In genomic region chr9:99803694-99804093, GRCh38 we compare ENCODE assay signal across 14 cellular contexts. TPM values are rescaled to one million over a fixed set of nuclear protein-coding genes. Genes with fewer than 3 reads are reported as not detected.
A peak's percentile ranks its signal among the peaks of the same experiment; 100 is the strongest.
DNase-seq lines count a peak whose midpoint lies in the region; ATAC-seq and TF ChIP-seq lines count a peak whose summit lies in the region.
"Had no signal": no experiment of that assay in that cellular context is flagged by ENCODE, and none has a peak within 500 bp of the region (broad histone marks: within the 10 kb centered on the region; RNA-seq: fewer than 3 reads in every experiment).

No MANE protein-coding gene starts in this region.

- no peak for TF ChIP-seq CTCF in fibroblast of mammary gland (conservative IDR thresholded peaks at IDR 0.05; ENCODE audit: control insufficient read depth, insufficient read depth, low read depth, low read length)
- TF ChIP-seq CTCF in chondrocyte (IDR thresholded peaks at IDR 0.05): no peak

- H3K27me3 Mint-ChIP-seq in stimulated activated naive CD8-positive, alpha-beta T cell treated with anti-CD3 and anti-CD28 coated beads, Interleukin-15, amount 100 ng/mL, for 72 hours: no peaks in the 10 kb centered on the region
- H3K27me3 Mint-ChIP-seq in chondrocyte (ENCODE audit: low read depth): no peaks in the 10 kb centered on the region
- H3K27me3 Mint-ChIP-seq: CD4-positive, CD25-positive, alpha-beta regulatory T cell had no signal

- peaks cover 17% of the 10 kb centered on the region for H3K4me1 Mint-ChIP-seq in stimulated activated naive CD8-positive, alpha-beta T cell treated with anti-CD3 and anti-CD28 coated beads, Interleukin-15, amount 100 ng/mL, for 72 hours
- H3K4me1 Mint-ChIP-seq in chondrocyte (ENCODE audit: low read depth): peaks cover 2% of the 10 kb centered on the region

- DNase-seq in stimulated activated naive CD8-positive, alpha-beta T cell treated with anti-CD3 and anti-CD28 coated beads, Interleukin-15, amount 100 ng/mL, for 72 hours: no peak
- DNase-seq in stimulated activated naive CD8-positive, alpha-beta T cell treated with anti-CD3 and anti-CD28 coated beads, Interleukin-15, Interleukin-2, amounts not matched to agents 100 U/mL and 50 U/mL, for 24 hours: no peak
- DNase-seq in NCI-H69 (lab: John Stamatoyannopoulos, UW): peak; percentile 21
- peak; percentile 70 for DNase-seq in fibroblast of mammary gland (ENCODE audit: low read depth)
- no peak for DNase-seq in chondrocyte (ENCODE audit: low spot score)
- DNase-seq: ACHN; CD4-positive, CD25-positive, alpha-beta regulatory T cell; DMS 273 treated with DMSO at 0.1 percent for 48 hours had no signal

- ATAC-seq in stimulated activated naive CD8-positive, alpha-beta T cell treated with anti-CD3 and anti-CD28 coated beads, Interleukin-15, amount 100 ng/mL, for 72 hours: peak; percentile 48
- no peak for ATAC-seq in stimulated activated naive CD8-positive, alpha-beta T cell treated with anti-CD3 and anti-CD28 coated beads, Interleukin-15, Interleukin-2, amounts not matched to agents 100 U/mL and 50 U/mL, for 24 hours
- ATAC-seq in GM21717 (IDR thresholded peaks at IDR 0.05; ENCODE audit: unreplicated experiment) (no peak), HG03045 (IDR thresholded peaks at IDR 0.05; ENCODE audit: unreplicated experiment) (no peak)
- ATAC-seq: GM12878, HCT116 had no signal

- no peak overlapping the region for H3K27ac Mint-ChIP-seq in stimulated activated naive CD8-positive, alpha-beta T cell treated with anti-CD3 and anti-CD28 coated beads, Interleukin-15, amount 100 ng/mL, for 72 hours
- H3K27ac Mint-ChIP-seq in chondrocyte (ENCODE audit: unreplicated experiment): no peak overlapping the region
- H3K27ac Mint-ChIP-seq: CD4-positive, CD25-positive, alpha-beta regulatory T cell had no signal

- no peak overlapping the region for H3K4me3 Mint-ChIP-seq in stimulated activated naive CD8-positive, alpha-beta T cell treated with anti-CD3 and anti-CD28 coated beads, Interleukin-15, amount 100 ng/mL, for 72 hours
- no peak overlapping the region for H3K4me3 Mint-ChIP-seq in chondrocyte (ENCODE audit: unreplicated experiment)
- H3K4me3 Mint-ChIP-seq: CD4-positive, CD25-positive, alpha-beta regulatory T cell had no signal

- H3K9me3 Mint-ChIP-seq in stimulated activated naive CD8-positive, alpha-beta T cell treated with anti-CD3 and anti-CD28 coated beads, Interleukin-15, amount 100 ng/mL, for 72 hours: no peaks in the 10 kb centered on the region
- H3K9me3 Mint-ChIP-seq in chondrocyte (ENCODE audit: low read depth): no peaks in the 10 kb centered on the region
- H3K9me3 Mint-ChIP-seq: CD4-positive, CD25-positive, alpha-beta regulatory T cell had no signal

- H3K4me3 ChIP-seq in fibroblast of mammary gland (ENCODE audit: control insufficient read depth, low read depth, low read length): no peak overlapping the region
- H3K4me3 ChIP-seq: BLaER1 treated with 17β-estradiol and CSF1 and Interleukin-3, amounts not matched to agents 10 nM and 100 nM; GM12878 had no signal

- peaks cover 6% of the 10 kb centered on the region for H3K36me3 Mint-ChIP-seq in chondrocyte (ENCODE audit: low read depth)
- H3K36me3 Mint-ChIP-seq: CD4-positive, CD25-positive, alpha-beta regulatory T cell had no signal

RNA-seq across cellular contexts. Expression of gene NR4A3, which starts 18.0 kb away (rescaled TPM):
- total RNA-seq in chondrocyte: 0.34 to 1.3 TPM (median 1.2 TPM) in 3 replicates
- total RNA-seq: G401 had no signal

Comparison
In these comparisons a context has a peak if more than half of its experiments do, and no peak if none do; other contexts are left out.
1. DNase-seq: peak in NCI-H69 (single experiment) and fibroblast of mammary gland (single experiment); none in stimulated activated naive CD8-positive, alpha-beta T cell treated with anti-CD3 and anti-CD28 coated beads, Interleukin-15, amount 100 ng/mL, for 72 hours (0 of 2), stimulated activated naive CD8-positive, alpha-beta T cell treated with anti-CD3 and anti-CD28 coated beads, Interleukin-15, Interleukin-2, amounts not matched to agents 100 U/mL and 50 U/mL, for 24 hours (single experiment) and chondrocyte (single experiment).